15 cellular contexts compared by ENCODE assay signal in genomic region chr17:57819273-57819672, GRCh38.
"Had no signal": no experiment of that assay in that cellular context is flagged by ENCODE, and none has a peak within 500 bp of the region (broad histone marks: within the 10 kb centered on the region; RNA-seq: fewer than 3 reads in every experiment).

No MANE protein-coding gene starts in this region.

- H3K27ac Mint-ChIP-seq: activated CD8-positive, alpha-beta T cell treated with anti-CD3 and anti-CD28 coated beads, Interleukin-2, amount 10 ng/mL, durations not matched to agents 7 days and 5 days; activated naive CD8-positive, alpha-beta T cell treated with anti-CD3 and anti-CD28 coated beads, Interleukin-2, amount 10 ng/mL, durations not matched to agents 7 days and 5 days; natural killer cell treated with Interleukin-12 subunit alpha and Interleukin-12 subunit beta and Interleukin-15 and Interleukin-18, amount 100 ng/mL, for 72 hours had no signal

- H3K27me3 ChIP-seq: gastroesophageal sphincter, sigmoid colon, upper lobe of left lung had no signal

- H3K4me3 ChIP-seq: cardiac muscle cell, gastroesophageal sphincter, hepatocyte, sigmoid colon, upper lobe of left lung had no signal

- H3K9me3 Mint-ChIP-seq: activated naive CD8-positive, alpha-beta T cell treated with anti-CD3 and anti-CD28 coated beads, Interleukin-2, amount 10 ng/mL, durations not matched to agents 7 days and 5 days; natural killer cell treated with Interleukin-12 subunit alpha and Interleukin-12 subunit beta and Interleukin-15 and Interleukin-18, amount 100 ng/mL, for 72 hours had no signal

- H3K36me3 Mint-ChIP-seq: activated naive CD8-positive, alpha-beta T cell treated with anti-CD3 and anti-CD28 coated beads, Interleukin-2, amount 10 ng/mL, durations not matched to agents 7 days and 5 days; natural killer cell treated with Interleukin-12 subunit alpha and Interleukin-12 subunit beta and Interleukin-15 and Interleukin-18, amount 100 ng/mL, for 72 hours had no signal

- H3K9me3 ChIP-seq: gastroesophageal sphincter, sigmoid colon, upper lobe of left lung had no signal

- H3K27ac ChIP-seq: cardiac muscle cell, gastroesophageal sphincter, hepatocyte, sigmoid colon, upper lobe of left lung, VCaP had no signal

- DNase-seq: activated CD8-positive, alpha-beta memory T cell treated with anti-CD3 and anti-CD28 coated beads, Interleukin-2, amount 50 U/mL, for 48 hours; activated CD8-positive, alpha-beta T cell treated with anti-CD3 and anti-CD28 coated beads, Interleukin-2, amount 10 ng/mL, durations not matched to agents 7 days and 5 days; activated naive CD8-positive, alpha-beta T cell treated with anti-CD3 and anti-CD28 coated beads, Interleukin-2, amount 10 ng/mL, durations not matched to agents 7 days and 5 days; anterior cingulate cortex; left cardiac atrium; sigmoid colon; stimulated activated CD4-positive, alpha-beta T cell treated with anti-CD3 and anti-CD28 coated beads, Interleukin-12 subunit alpha, Interleukin-12 subunit beta, amount 100 ng/mL, for 4 hours; stimulated activated naive CD4-positive, alpha-beta T cell; T1000; upper lobe of left lung had no signal

- H3K4me1 ChIP-seq: gastroesophageal sphincter, sigmoid colon had no signal

- H3K4me1 Mint-ChIP-seq: activated naive CD8-positive, alpha-beta T cell treated with anti-CD3 and anti-CD28 coated beads, Interleukin-2, amount 10 ng/mL, durations not matched to agents 7 days and 5 days had no signal

- H3K36me3 ChIP-seq: cardiac muscle cell, gastroesophageal sphincter, sigmoid colon, upper lobe of left lung had no signal

- H3K4me3 Mint-ChIP-seq: activated CD8-positive, alpha-beta T cell treated with anti-CD3 and anti-CD28 coated beads, Interleukin-2, amount 10 ng/mL, durations not matched to agents 7 days and 5 days; activated naive CD8-positive, alpha-beta T cell treated with anti-CD3 and anti-CD28 coated beads, Interleukin-2, amount 10 ng/mL, durations not matched to agents 7 days and 5 days; natural killer cell treated with Interleukin-12 subunit alpha and Interleukin-12 subunit beta and Interleukin-15 and Interleukin-18, amount 100 ng/mL, for 72 hours had no signal

- ATAC-seq: activated CD8-positive, alpha-beta T cell treated with anti-CD3 and anti-CD28 coated beads, Interleukin-2, amount 10 ng/mL, durations not matched to agents 7 days and 5 days; gastroesophageal sphincter; left cardiac atrium had no signal
